In the genomic region with DNA sequence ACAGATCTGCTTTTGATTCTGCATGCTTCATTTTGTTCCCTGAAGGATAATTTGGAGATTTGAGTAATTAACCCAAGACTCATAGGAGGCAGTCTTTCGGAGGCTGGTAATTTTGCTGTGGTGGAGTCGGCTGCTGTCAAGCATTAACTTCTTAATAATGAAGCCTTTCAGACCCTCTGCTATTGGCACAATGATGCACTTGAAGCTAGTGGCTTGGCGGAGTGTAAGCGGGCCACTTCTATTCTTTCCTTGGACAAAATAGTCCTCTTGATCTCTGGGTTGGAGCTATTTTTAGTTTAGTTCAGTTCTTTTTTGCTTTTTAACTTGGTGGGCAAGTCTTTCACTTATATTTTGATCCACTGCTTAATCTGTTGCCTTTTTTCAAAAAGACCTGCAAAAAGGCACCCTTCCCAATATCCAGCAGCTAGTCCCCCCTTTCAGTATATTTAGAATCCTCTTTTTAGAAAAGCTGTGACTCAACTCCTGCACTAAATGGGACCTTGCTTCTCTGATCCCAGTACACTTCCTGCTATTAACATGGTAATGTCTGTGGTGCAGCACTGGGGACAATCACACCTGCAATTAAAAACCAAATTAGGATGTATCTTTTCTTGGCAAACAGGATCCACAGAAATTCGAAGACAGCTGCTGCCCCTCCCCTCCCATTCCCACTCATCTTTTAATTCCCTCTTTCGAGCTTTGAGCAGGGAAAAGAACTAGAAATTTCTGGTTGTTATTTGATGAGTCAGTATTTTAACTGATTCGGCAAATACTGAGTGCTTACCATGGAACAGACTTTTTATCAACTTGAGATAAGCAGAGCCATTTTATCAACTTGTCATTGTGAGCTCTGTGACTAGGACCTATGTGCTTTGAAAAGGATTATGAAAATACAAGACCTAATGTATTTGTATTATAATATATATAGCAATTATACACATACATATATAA, we compare ENCODE assay signal across 1 cellular context.
TF ChIP-seq lines count a peak whose summit lies in the region.

No MANE protein-coding gene starts in this region.

TF ChIP-seq in GM23338, 12 proteins besides CTCF, POLR2A, EP300 and RAD21 (continued from another document):
- TF ChIP-seq, protein P1, sequence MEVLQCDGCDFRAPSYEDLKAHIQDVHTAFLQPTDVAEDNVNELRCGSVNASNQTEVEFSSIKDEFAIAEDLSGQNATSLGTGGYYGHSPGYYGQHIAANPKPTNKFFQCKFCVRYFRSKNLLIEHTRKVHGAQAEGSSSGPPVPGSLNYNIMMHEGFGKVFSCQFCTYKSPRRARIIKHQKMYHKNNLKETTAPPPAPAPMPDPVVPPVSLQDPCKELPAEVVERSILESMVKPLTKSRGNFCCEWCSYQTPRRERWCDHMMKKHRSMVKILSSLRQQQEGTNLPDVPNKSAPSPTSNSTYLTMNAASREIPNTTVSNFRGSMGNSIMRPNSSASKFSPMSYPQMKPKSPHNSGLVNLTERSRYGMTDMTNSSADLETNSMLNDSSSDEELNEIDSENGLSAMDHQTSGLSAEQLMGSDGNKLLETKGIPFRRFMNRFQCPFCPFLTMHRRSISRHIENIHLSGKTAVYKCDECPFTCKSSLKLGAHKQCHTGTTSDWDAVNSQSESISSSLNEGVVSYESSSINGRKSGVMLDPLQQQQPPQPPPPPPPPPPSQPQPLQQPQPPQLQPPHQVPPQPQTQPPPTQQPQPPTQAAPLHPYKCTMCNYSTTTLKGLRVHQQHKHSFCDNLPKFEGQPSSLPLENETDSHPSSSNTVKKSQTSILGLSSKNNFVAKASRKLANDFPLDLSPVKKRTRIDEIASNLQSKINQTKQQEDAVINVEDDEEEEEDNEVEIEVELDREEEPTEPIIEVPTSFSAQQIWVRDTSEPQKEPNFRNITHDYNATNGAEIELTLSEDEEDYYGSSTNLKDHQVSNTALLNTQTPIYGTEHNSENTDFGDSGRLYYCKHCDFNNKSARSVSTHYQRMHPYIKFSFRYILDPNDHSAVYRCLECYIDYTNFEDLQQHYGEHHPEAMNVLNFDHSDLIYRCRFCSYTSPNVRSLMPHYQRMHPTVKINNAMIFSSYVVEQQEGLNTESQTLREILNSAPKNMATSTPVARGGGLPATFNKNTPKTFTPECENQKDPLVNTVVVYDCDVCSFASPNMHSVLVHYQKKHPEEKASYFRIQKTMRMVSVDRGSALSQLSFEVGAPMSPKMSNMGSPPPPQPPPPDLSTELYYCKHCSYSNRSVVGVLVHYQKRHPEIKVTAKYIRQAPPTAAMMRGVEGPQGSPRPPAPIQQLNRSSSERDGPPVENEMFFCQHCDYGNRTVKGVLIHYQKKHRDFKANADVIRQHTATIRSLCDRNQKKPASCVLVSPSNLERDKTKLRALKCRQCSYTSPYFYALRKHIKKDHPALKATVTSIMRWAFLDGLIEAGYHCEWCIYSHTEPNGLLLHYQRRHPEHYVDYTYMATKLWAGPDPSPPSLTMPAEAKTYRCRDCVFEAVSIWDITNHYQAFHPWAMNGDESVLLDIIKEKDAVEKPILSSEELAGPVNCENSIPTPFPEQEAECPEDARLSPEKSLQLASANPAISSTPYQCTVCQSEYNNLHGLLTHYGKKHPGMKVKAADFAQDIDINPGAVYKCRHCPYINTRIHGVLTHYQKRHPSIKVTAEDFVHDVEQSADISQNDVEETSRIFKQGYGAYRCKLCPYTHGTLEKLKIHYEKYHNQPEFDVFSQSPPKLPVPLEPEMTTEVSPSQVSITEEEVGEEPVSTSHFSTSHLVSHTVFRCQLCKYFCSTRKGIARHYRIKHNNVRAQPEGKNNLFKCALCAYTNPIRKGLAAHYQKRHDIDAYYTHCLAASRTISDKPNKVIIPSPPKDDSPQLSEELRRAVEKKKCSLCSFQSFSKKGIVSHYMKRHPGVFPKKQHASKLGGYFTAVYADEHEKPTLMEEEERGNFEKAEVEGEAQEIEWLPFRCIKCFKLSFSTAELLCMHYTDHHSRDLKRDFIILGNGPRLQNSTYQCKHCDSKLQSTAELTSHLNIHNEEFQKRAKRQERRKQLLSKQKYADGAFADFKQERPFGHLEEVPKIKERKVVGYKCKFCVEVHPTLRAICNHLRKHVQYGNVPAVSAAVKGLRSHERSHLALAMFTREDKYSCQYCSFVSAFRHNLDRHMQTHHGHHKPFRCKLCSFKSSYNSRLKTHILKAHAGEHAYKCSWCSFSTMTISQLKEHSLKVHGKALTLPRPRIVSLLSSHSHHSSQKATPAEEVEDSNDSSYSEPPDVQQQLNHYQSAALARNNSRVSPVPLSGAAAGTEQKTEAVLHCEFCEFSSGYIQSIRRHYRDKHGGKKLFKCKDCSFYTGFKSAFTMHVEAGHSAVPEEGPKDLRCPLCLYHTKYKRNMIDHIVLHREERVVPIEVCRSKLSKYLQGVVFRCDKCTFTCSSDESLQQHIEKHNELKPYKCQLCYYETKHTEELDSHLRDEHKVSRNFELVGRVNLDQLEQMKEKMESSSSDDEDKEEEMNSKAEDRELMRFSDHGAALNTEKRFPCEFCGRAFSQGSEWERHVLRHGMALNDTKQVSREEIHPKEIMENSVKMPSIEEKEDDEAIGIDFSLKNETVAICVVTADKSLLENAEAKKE (CRISPR knock-in tag; IDR thresholded peaks at IDR 0.05): no peak
- TF ChIP-seq ZNF114 (CRISPR knock-in tag; IDR thresholded peaks at IDR 0.05): no peak
- TF ChIP-seq ZNF331 (CRISPR knock-in tag; IDR thresholded peaks at IDR 0.05; ENCODE audit: low read depth): no peak
- no peak for TF ChIP-seq NANOG (IDR thresholded peaks at IDR 0.05; ENCODE audit: borderline replicate concordance)
- TF ChIP-seq CREB1 (CRISPR knock-in tag; IDR thresholded peaks at IDR 0.05; ENCODE audit: low read depth): no peak
- no peak for TF ChIP-seq EZH2phosphoT487 (IDR thresholded peaks at IDR 0.05; ENCODE audit: unreplicated experiment)
- TF ChIP-seq JUNB (IDR thresholded peaks at IDR 0.05; ENCODE audit: unreplicated experiment): no peak
- TF ChIP-seq POLR2AphosphoS5 (IDR thresholded peaks at IDR 0.05; ENCODE audit: low read depth): no peak
- TF ChIP-seq STAT1 (IDR thresholded peaks at IDR 0.05; ENCODE audit: unreplicated experiment): no peak
